1 cellular context compared by ENCODE assay signal in genomic region chr19:32971715-32972540, GRCh38.
TF ChIP-seq lines count a peak whose summit lies in the region.

CEP89 (minus strand) TSS chr19:32971958; CDS start chr19:32971874, 84 bp downstream.
FAAP24 (plus strand) TSS chr19:32972242; CDS start chr19:32973197, 955 bp downstream.

TF ChIP-seq in HepG2, 621 proteins besides CTCF, POLR2A, EP300 and RAD21 (continued from another document and continues in another):
- TF ChIP-seq, protein P1, sequence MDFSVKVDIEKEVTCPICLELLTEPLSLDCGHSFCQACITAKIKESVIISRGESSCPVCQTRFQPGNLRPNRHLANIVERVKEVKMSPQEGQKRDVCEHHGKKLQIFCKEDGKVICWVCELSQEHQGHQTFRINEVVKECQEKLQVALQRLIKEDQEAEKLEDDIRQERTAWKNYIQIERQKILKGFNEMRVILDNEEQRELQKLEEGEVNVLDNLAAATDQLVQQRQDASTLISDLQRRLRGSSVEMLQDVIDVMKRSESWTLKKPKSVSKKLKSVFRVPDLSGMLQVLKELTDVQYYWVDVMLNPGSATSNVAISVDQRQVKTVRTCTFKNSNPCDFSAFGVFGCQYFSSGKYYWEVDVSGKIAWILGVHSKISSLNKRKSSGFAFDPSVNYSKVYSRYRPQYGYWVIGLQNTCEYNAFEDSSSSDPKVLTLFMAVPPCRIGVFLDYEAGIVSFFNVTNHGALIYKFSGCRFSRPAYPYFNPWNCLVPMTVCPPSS (IDR thresholded peaks at IDR 0.05): no peak
- TF ChIP-seq ASH2L (IDR thresholded peaks at IDR 0.05; ENCODE audit: insufficient read length, low read depth, low read length) (peak; percentile 38), RFX1 (IDR thresholded peaks at IDR 0.05) (peak; percentile 97), SMAD9 (CRISPR knock-in tag; IDR thresholded peaks at IDR 0.05) (no peak), ZNF256 (CRISPR knock-in tag; conservative IDR thresholded peaks at IDR 0.05) (no peak), NFKB2 (CRISPR knock-in tag; IDR thresholded peaks at IDR 0.05; ENCODE audit: borderline replicate concordance) (0 out of 2 replicates have a peak, but pooled peaks have one; percentile 47), IKZF5 (CRISPR knock-in tag; IDR thresholded peaks at IDR 0.05) (peak; percentile 76), ZNF501 (CRISPR knock-in tag; IDR thresholded peaks at IDR 0.05) (peak; percentile 90), FOXJ3 (CRISPR knock-in tag; IDR thresholded peaks at IDR 0.05; ENCODE audit: borderline replicate concordance) (0 out of 2 replicates have a peak, but pooled peaks have one; percentile 16), ZBTB3 (CRISPR knock-in tag; IDR thresholded peaks at IDR 0.05; ENCODE audit: borderline replicate concordance, low read depth) (0 out of 2 replicates have a peak, but pooled peaks have one; percentile 22), TAF1 (CRISPR knock-in tag; IDR thresholded peaks at IDR 0.05) (peak; percentile 39; the same call in 1 of the 2 replicates), HHEX (CRISPR knock-in tag; IDR thresholded peaks at IDR 0.05) (no peak), KMT2B (CRISPR knock-in tag; IDR thresholded peaks at IDR 0.05) (peak; percentile 77), PHF8 (CRISPR knock-in tag; IDR thresholded peaks at IDR 0.05) (peak; percentile 80), DDIT3 (CRISPR knock-in tag; IDR thresholded peaks at IDR 0.05) (no peak), DR1 (CRISPR knock-in tag; IDR thresholded peaks at IDR 0.05) (peak; percentile 74; the same call in 1 of the 2 replicates), YEATS4 (CRISPR knock-in tag; IDR thresholded peaks at IDR 0.05; ENCODE audit: borderline replicate concordance) (peak; percentile 73), ZEB1 (IDR thresholded peaks at IDR 0.05; ENCODE audit: insufficient replicate concordance, low read depth) (no peak), ZNF713 (CRISPR knock-in tag; IDR thresholded peaks at IDR 0.05) (no peak), DZIP1 (CRISPR knock-in tag; IDR thresholded peaks at IDR 0.05) (no peak), SMC3 (IDR thresholded peaks at IDR 0.05; ENCODE audit: low read length) (no peak), SRY (CRISPR knock-in tag; IDR thresholded peaks at IDR 0.05) (no peak), MXD3 (CRISPR knock-in tag; IDR thresholded peaks at IDR 0.05) (0 out of 2 replicates have a peak, but pooled peaks have one; percentile 59), REXO4 (CRISPR knock-in tag; IDR thresholded peaks at IDR 0.05; ENCODE audit: borderline replicate concordance) (peak; percentile 74; the same call in 1 of the 2 replicates), SMAD3 (CRISPR knock-in tag; IDR thresholded peaks at IDR 0.05) (peak; percentile 48; the same call in 1 of the 2 replicates), GTF3A (CRISPR knock-in tag; conservative IDR thresholded peaks at IDR 0.05) (no peak), ZNF143 (CRISPR knock-in tag; IDR thresholded peaks at IDR 0.05) (no peak), ZNF749 (CRISPR knock-in tag; IDR thresholded peaks at IDR 0.05; ENCODE audit: borderline replicate concordance) (peak; percentile 99), ZNF275 (CRISPR knock-in tag; IDR thresholded peaks at IDR 0.05; ENCODE audit: borderline replicate concordance) (no peak), ZNF263 (CRISPR knock-in tag; IDR thresholded peaks at IDR 0.05) (no peak), RFX5 (IDR thresholded peaks at IDR 0.05; ENCODE audit: low read depth, low read length) (peak; percentile 52; the same call in 1 of the 2 replicates), ZNF124 (CRISPR knock-in tag; IDR thresholded peaks at IDR 0.05) (no peak)
- TF ChIP-seq, protein P2, sequence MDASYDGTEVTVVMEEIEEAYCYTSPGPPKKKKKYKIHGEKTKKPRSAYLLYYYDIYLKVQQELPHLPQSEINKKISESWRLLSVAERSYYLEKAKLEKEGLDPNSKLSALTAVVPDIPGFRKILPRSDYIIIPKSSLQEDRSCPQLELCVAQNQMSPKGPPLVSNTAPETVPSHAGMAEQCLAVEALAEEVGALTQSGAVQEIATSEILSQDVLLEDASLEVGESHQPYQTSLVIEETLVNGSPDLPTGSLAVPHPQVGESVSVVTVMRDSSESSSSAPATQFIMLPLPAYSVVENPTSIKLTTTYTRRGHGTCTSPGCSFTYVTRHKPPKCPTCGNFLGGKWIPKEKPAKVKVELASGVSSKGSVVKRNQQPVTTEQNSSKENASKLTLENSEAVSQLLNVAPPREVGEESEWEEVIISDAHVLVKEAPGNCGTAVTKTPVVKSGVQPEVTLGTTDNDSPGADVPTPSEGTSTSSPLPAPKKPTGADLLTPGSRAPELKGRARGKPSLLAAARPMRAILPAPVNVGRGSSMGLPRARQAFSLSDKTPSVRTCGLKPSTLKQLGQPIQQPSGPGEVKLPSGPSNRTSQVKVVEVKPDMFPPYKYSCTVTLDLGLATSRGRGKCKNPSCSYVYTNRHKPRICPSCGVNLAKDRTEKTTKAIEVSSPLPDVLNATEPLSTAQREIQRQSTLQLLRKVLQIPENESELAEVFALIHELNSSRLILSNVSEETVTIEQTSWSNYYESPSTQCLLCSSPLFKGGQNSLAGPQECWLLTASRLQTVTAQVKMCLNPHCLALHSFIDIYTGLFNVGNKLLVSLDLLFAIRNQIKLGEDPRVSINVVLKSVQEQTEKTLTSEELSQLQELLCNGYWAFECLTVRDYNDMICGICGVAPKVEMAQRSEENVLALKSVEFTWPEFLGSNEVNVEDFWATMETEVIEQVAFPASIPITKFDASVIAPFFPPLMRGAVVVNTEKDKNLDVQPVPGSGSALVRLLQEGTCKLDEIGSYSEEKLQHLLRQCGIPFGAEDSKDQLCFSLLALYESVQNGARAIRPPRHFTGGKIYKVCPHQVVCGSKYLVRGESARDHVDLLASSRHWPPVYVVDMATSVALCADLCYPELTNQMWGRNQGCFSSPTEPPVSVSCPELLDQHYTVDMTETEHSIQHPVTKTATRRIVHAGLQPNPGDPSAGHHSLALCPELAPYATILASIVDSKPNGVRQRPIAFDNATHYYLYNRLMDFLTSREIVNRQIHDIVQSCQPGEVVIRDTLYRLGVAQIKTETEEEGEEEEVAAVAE (CRISPR knock-in tag; IDR thresholded peaks at IDR 0.05; ENCODE audit: borderline replicate concordance): peak; percentile 100
- TF ChIP-seq, protein P3, sequence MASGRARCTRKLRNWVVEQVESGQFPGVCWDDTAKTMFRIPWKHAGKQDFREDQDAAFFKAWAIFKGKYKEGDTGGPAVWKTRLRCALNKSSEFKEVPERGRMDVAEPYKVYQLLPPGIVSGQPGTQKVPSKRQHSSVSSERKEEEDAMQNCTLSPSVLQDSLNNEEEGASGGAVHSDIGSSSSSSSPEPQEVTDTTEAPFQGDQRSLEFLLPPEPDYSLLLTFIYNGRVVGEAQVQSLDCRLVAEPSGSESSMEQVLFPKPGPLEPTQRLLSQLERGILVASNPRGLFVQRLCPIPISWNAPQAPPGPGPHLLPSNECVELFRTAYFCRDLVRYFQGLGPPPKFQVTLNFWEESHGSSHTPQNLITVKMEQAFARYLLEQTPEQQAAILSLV (CRISPR knock-in tag; IDR thresholded peaks at IDR 0.05; ENCODE audit: borderline replicate concordance): 0 out of 2 replicates have a peak, but pooled peaks have one; percentile 59
- TF ChIP-seq, protein P4, sequence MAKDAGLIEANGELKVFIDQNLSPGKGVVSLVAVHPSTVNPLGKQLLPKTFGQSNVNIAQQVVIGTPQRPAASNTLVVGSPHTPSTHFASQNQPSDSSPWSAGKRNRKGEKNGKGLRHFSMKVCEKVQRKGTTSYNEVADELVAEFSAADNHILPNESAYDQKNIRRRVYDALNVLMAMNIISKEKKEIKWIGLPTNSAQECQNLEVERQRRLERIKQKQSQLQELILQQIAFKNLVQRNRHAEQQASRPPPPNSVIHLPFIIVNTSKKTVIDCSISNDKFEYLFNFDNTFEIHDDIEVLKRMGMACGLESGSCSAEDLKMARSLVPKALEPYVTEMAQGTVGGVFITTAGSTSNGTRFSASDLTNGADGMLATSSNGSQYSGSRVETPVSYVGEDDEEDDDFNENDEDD (CRISPR knock-in tag; IDR thresholded peaks at IDR 0.05; ENCODE audit: borderline replicate concordance): peak; percentile 100
- TF ChIP-seq, protein P5, sequence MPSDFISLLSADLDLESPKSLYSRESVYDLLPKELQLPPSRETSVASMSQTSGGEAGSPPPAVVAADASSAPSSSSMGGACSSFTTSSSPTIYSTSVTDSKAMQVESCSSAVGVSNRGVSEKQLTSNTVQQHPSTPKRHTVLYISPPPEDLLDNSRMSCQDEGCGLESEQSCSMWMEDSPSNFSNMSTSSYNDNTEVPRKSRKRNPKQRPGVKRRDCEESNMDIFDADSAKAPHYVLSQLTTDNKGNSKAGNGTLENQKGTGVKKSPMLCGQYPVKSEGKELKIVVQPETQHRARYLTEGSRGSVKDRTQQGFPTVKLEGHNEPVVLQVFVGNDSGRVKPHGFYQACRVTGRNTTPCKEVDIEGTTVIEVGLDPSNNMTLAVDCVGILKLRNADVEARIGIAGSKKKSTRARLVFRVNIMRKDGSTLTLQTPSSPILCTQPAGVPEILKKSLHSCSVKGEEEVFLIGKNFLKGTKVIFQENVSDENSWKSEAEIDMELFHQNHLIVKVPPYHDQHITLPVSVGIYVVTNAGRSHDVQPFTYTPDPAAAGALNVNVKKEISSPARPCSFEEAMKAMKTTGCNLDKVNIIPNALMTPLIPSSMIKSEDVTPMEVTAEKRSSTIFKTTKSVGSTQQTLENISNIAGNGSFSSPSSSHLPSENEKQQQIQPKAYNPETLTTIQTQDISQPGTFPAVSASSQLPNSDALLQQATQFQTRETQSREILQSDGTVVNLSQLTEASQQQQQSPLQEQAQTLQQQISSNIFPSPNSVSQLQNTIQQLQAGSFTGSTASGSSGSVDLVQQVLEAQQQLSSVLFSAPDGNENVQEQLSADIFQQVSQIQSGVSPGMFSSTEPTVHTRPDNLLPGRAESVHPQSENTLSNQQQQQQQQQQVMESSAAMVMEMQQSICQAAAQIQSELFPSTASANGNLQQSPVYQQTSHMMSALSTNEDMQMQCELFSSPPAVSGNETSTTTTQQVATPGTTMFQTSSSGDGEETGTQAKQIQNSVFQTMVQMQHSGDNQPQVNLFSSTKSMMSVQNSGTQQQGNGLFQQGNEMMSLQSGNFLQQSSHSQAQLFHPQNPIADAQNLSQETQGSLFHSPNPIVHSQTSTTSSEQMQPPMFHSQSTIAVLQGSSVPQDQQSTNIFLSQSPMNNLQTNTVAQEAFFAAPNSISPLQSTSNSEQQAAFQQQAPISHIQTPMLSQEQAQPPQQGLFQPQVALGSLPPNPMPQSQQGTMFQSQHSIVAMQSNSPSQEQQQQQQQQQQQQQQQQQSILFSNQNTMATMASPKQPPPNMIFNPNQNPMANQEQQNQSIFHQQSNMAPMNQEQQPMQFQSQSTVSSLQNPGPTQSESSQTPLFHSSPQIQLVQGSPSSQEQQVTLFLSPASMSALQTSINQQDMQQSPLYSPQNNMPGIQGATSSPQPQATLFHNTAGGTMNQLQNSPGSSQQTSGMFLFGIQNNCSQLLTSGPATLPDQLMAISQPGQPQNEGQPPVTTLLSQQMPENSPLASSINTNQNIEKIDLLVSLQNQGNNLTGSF (CRISPR knock-in tag; IDR thresholded peaks at IDR 0.05): 0 out of 2 replicates have a peak, but pooled peaks have one; percentile 37
- TF ChIP-seq, protein P6, sequence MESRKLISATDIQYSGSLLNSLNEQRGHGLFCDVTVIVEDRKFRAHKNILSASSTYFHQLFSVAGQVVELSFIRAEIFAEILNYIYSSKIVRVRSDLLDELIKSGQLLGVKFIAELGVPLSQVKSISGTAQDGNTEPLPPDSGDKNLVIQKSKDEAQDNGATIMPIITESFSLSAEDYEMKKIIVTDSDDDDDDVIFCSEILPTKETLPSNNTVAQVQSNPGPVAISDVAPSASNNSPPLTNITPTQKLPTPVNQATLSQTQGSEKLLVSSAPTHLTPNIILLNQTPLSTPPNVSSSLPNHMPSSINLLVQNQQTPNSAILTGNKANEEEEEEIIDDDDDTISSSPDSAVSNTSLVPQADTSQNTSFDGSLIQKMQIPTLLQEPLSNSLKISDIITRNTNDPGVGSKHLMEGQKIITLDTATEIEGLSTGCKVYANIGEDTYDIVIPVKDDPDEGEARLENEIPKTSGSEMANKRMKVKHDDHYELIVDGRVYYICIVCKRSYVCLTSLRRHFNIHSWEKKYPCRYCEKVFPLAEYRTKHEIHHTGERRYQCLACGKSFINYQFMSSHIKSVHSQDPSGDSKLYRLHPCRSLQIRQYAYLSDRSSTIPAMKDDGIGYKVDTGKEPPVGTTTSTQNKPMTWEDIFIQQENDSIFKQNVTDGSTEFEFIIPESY (CRISPR knock-in tag; IDR thresholded peaks at IDR 0.05): no peak
